1 cellular context compared by ENCODE assay signal in the genomic region with DNA sequence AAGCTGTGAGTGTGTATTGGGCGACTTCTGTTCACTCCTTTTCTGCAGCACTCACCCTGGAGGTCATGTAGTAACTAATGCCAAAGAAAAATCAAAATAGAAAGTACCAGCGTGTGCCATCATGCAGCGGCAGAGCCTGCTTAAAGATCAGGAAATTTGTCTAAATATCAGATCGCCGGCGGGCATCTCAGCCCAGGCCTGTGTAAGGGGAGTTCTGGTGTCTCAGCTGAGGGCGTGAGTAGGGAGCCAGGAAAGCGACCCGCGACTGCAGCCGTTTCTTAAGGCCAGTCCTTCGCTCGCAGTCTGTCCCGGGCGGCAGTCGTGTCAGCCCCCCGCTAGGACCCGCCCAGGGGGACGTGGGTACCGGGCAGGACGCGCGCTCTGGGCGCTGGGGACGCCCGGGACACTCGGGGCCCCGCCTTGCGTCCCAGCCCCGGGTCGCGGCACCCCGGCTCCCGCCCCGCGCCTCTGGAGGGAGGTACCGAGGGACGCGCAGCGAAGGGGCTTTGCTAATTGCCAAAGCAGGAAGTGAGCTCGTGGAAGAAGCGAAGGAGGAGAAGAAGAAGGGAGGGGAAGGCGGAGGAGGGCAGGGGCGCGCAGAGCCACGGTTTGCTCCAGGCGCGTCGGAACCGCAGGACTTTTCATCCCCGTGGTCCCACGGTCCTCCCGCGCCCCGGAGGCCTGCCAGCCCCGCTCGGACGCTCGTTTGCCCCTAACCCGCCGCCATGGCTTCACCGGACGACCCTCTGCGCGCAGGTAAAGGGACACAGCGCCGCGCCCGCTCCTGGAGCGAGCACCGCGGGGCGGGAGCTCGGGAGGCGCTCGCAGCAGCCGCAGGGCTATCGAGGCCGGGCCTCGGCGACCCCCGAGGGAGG.
A peak's percentile ranks its signal among the peaks of the same experiment; 100 is the strongest.
TF ChIP-seq lines count a peak whose summit lies in the region.

No MANE protein-coding gene starts in this region.

TF ChIP-seq in HEK293, 187 proteins besides CTCF, POLR2A, EP300 and RAD21 (continued from another document and continues in another):
- TF ChIP-seq, protein P1, sequence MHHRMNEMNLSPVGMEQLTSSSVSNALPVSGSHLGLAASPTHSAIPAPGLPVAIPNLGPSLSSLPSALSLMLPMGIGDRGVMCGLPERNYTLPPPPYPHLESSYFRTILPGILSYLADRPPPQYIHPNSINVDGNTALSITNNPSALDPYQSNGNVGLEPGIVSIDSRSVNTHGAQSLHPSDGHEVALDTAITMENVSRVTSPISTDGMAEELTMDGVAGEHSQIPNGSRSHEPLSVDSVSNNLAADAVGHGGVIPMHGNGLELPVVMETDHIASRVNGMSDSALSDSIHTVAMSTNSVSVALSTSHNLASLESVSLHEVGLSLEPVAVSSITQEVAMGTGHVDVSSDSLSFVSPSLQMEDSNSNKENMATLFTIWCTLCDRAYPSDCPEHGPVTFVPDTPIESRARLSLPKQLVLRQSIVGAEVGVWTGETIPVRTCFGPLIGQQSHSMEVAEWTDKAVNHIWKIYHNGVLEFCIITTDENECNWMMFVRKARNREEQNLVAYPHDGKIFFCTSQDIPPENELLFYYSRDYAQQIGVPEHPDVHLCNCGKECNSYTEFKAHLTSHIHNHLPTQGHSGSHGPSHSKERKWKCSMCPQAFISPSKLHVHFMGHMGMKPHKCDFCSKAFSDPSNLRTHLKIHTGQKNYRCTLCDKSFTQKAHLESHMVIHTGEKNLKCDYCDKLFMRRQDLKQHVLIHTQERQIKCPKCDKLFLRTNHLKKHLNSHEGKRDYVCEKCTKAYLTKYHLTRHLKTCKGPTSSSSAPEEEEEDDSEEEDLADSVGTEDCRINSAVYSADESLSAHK (tag by site-specific recombination; IDR thresholded peaks at IDR 0.05): no peak
- TF ChIP-seq ZNF426 (tag by site-specific recombination; IDR thresholded peaks at IDR 0.05) (no peak), ZNF837 (tag by site-specific recombination; IDR thresholded peaks at IDR 0.05) (peak; percentile 63; the same call in 1 of the 2 replicates), ZNF10 (tag by site-specific recombination; IDR thresholded peaks at IDR 0.05) (peak; percentile 71), ZBTB8A (tag by site-specific recombination; IDR thresholded peaks at IDR 0.05) (peak; percentile 93), TCF7L2 (IDR thresholded peaks at IDR 0.05; ENCODE audit: borderline replicate concordance, low read depth, low read length) (0 out of 2 replicates have a peak, but pooled peaks have one; percentile 8), ZEB2 (tag by site-specific recombination; IDR thresholded peaks at IDR 0.05) (peak; percentile 96), ZNF621 (tag by site-specific recombination; IDR thresholded peaks at IDR 0.05) (no peak), ZNF202 (tag by site-specific recombination; IDR thresholded peaks at IDR 0.05; ENCODE audit: borderline replicate concordance) (no peak), EGR2 (tag by site-specific recombination; IDR thresholded peaks at IDR 0.05; ENCODE audit: low read depth) (peak; percentile 89), ZNF610 (tag by site-specific recombination; IDR thresholded peaks at IDR 0.05; ENCODE audit: borderline replicate concordance) (peak; percentile 67), ZNF521 (tag by site-specific recombination; IDR thresholded peaks at IDR 0.05) (no peak), ZSCAN23 (tag by site-specific recombination; IDR thresholded peaks at IDR 0.05) (peak; percentile 64; the same call in 1 of the 2 replicates), ZNF629 (tag by site-specific recombination; IDR thresholded peaks at IDR 0.05) (peak; percentile 67; the same call in 1 of the 2 replicates), ZNF2 (tag by site-specific recombination; IDR thresholded peaks at IDR 0.05) (peak; percentile 83), SALL2 (tag by site-specific recombination; IDR thresholded peaks at IDR 0.05; ENCODE audit: borderline replicate concordance) (no peak), REPIN1 (tag by site-specific recombination; IDR thresholded peaks at IDR 0.05; ENCODE audit: low read depth) (0 out of 2 replicates have a peak, but pooled peaks have one; percentile 22), ZFP37 (tag by site-specific recombination; IDR thresholded peaks at IDR 0.05) (0 out of 2 replicates have a peak, but pooled peaks have one; percentile 48), ZNF830 (tag by site-specific recombination; IDR thresholded peaks at IDR 0.05; ENCODE audit: low read depth) (no peak), ZNF658 (tag by site-specific recombination; IDR thresholded peaks at IDR 0.05) (no peak), ZNF792 (tag by site-specific recombination; IDR thresholded peaks at IDR 0.05) (peak; percentile 89; the same call in 1 of the 2 replicates), ZFP41 (tag by site-specific recombination; IDR thresholded peaks at IDR 0.05; ENCODE audit: borderline replicate concordance) (no peak), HOXC10 (CRISPR knock-in tag; IDR thresholded peaks at IDR 0.05) (peak; percentile 48; the same call in 1 of the 2 replicates), ZNF560 (tag by site-specific recombination; IDR thresholded peaks at IDR 0.05; ENCODE audit: borderline replicate concordance) (no peak), ZBTB48 (tag by site-specific recombination; IDR thresholded peaks at IDR 0.05) (peak; percentile 96), ZBTB20 (tag by site-specific recombination; IDR thresholded peaks at IDR 0.05) (peak; percentile 99), ZNF324 (tag by site-specific recombination; IDR thresholded peaks at IDR 0.05) (peak; percentile 85; the same call in 1 of the 2 replicates), ZNF311 (tag by site-specific recombination; IDR thresholded peaks at IDR 0.05; ENCODE audit: borderline replicate concordance) (no peak)
- TF ChIP-seq, protein P2, sequence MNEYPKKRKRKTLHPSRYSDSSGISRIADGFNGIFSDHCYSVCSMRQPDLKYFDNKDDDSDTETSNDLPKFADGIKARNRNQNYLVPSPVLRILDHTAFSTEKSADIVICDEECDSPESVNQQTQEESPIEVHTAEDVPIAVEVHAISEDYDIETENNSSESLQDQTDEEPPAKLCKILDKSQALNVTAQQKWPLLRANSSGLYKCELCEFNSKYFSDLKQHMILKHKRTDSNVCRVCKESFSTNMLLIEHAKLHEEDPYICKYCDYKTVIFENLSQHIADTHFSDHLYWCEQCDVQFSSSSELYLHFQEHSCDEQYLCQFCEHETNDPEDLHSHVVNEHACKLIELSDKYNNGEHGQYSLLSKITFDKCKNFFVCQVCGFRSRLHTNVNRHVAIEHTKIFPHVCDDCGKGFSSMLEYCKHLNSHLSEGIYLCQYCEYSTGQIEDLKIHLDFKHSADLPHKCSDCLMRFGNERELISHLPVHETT (tag by site-specific recombination; IDR thresholded peaks at IDR 0.05): 0 out of 2 replicates have a peak, but pooled peaks have one; percentile 33
- TF ChIP-seq, protein P3, sequence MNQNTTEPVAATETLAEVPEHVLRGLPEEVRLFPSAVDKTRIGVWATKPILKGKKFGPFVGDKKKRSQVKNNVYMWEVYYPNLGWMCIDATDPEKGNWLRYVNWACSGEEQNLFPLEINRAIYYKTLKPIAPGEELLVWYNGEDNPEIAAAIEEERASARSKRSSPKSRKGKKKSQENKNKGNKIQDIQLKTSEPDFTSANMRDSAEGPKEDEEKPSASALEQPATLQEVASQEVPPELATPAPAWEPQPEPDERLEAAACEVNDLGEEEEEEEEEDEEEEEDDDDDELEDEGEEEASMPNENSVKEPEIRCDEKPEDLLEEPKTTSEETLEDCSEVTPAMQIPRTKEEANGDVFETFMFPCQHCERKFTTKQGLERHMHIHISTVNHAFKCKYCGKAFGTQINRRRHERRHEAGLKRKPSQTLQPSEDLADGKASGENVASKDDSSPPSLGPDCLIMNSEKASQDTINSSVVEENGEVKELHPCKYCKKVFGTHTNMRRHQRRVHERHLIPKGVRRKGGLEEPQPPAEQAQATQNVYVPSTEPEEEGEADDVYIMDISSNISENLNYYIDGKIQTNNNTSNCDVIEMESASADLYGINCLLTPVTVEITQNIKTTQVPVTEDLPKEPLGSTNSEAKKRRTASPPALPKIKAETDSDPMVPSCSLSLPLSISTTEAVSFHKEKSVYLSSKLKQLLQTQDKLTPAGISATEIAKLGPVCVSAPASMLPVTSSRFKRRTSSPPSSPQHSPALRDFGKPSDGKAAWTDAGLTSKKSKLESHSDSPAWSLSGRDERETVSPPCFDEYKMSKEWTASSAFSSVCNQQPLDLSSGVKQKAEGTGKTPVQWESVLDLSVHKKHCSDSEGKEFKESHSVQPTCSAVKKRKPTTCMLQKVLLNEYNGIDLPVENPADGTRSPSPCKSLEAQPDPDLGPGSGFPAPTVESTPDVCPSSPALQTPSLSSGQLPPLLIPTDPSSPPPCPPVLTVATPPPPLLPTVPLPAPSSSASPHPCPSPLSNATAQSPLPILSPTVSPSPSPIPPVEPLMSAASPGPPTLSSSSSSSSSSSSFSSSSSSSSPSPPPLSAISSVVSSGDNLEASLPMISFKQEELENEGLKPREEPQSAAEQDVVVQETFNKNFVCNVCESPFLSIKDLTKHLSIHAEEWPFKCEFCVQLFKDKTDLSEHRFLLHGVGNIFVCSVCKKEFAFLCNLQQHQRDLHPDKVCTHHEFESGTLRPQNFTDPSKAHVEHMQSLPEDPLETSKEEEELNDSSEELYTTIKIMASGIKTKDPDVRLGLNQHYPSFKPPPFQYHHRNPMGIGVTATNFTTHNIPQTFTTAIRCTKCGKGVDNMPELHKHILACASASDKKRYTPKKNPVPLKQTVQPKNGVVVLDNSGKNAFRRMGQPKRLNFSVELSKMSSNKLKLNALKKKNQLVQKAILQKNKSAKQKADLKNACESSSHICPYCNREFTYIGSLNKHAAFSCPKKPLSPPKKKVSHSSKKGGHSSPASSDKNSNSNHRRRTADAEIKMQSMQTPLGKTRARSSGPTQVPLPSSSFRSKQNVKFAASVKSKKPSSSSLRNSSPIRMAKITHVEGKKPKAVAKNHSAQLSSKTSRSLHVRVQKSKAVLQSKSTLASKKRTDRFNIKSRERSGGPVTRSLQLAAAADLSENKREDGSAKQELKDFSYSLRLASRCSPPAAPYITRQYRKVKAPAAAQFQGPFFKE (tag by site-specific recombination; IDR thresholded peaks at IDR 0.05; ENCODE audit: borderline replicate concordance): 0 out of 2 replicates have a peak, but pooled peaks have one; percentile 46
- TF ChIP-seq, protein P4, sequence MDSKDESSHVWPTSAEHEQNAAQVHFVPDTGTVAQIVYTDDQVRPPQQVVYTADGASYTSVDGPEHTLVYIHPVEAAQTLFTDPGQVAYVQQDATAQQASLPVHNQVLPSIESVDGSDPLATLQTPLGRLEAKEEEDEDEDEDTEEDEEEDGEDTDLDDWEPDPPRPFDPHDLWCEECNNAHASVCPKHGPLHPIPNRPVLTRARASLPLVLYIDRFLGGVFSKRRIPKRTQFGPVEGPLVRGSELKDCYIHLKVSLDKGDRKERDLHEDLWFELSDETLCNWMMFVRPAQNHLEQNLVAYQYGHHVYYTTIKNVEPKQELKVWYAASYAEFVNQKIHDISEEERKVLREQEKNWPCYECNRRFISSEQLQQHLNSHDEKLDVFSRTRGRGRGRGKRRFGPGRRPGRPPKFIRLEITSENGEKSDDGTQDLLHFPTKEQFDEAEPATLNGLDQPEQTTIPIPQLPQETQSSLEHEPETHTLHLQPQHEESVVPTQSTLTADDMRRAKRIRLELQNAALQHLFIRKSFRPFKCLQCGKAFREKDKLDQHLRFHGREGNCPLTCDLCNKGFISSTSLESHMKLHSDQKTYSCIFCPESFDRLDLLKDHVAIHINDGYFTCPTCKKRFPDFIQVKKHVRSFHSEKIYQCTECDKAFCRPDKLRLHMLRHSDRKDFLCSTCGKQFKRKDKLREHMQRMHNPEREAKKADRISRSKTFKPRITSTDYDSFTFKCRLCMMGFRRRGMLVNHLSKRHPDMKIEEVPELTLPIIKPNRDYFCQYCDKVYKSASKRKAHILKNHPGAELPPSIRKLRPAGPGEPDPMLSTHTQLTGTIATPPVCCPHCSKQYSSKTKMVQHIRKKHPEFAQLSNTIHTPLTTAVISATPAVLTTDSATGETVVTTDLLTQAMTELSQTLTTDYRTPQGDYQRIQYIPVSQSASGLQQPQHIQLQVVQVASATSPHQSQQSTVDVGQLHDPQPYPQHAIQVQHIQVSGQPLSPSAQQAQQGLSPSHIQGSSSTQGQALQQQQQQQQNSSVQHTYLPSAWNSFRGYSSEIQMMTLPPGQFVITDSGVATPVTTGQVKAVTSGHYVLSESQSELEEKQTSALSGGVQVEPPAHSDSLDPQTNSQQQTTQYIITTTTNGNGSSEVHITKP (tag by site-specific recombination; IDR thresholded peaks at IDR 0.05): peak; percentile 98
- TF ChIP-seq, protein P5, sequence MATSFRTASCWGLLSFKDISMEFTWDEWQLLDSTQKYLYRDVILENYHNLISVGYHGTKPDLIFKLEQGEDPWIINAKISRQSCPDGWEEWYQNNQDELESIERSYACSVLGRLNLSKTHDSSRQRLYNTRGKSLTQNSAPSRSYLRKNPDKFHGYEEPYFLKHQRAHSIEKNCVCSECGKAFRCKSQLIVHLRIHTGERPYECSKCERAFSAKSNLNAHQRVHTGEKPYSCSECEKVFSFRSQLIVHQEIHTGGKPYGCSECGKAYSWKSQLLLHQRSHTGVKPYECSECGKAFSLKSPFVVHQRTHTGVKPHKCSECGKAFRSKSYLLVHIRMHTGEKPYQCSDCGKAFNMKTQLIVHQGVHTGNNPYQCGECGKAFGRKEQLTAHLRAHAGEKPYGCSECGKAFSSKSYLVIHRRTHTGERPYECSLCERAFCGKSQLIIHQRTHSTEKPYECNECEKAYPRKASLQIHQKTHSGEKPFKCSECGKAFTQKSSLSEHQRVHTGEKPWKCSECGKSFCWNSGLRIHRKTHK (tag by site-specific recombination; IDR thresholded peaks at IDR 0.05): no peak
- TF ChIP-seq, protein P6, sequence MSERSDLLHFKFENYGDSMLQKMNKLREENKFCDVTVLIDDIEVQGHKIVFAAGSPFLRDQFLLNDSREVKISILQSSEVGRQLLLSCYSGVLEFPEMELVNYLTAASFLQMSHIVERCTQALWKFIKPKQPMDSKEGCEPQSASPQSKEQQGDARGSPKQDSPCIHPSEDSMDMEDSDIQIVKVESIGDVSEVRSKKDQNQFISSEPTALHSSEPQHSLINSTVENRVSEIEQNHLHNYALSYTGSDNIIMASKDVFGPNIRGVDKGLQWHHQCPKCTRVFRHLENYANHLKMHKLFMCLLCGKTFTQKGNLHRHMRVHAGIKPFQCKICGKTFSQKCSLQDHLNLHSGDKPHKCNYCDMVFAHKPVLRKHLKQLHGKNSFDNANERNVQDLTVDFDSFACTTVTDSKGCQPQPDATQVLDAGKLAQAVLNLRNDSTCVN (tag by site-specific recombination; optimal IDR thresholded peaks at IDR 0.05): peak; percentile 100
- TF ChIP-seq, protein P7, sequence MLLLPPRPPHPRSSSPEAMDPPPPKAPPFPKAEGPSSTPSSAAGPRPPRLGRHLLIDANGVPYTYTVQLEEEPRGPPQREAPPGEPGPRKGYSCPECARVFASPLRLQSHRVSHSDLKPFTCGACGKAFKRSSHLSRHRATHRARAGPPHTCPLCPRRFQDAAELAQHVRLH (tag by site-specific recombination; IDR thresholded peaks at IDR 0.05): peak; percentile 56; the same call in 1 of the 2 replicates
